1 cellular context compared by ENCODE assay signal in the genomic region with DNA sequence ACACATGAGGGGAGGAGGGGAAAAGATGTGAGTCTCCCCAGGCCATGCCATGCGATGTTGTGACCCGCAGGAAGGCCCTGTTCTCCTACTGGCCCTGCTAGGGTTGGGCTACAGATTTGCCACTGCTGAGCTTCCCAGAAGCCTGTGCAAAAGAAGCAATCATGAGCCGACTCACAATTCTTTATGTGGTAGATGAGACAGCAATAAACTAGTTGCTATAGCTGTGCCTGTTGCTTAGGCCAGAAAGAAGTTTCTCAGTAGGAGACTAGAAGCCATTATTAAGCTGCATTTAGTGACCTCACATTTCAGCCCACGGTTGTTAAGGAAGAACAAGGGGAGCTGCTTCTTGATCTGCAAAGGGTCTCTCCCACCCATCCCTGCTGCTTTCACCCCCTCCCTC.
TF ChIP-seq lines count a peak whose summit lies in the region.

No MANE protein-coding gene starts in this region.

TF ChIP-seq in IMR-90, 13 proteins besides CTCF, POLR2A, EP300 and RAD21 (continued from another document):
- TF ChIP-seq, protein P1, sequence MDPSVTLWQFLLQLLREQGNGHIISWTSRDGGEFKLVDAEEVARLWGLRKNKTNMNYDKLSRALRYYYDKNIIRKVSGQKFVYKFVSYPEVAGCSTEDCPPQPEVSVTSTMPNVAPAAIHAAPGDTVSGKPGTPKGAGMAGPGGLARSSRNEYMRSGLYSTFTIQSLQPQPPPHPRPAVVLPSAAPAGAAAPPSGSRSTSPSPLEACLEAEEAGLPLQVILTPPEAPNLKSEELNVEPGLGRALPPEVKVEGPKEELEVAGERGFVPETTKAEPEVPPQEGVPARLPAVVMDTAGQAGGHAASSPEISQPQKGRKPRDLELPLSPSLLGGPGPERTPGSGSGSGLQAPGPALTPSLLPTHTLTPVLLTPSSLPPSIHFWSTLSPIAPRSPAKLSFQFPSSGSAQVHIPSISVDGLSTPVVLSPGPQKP (IDR thresholded peaks at IDR 0.05; ENCODE audit: borderline replicate concordance, low read depth, low read length) = no peak
- TF ChIP-seq, protein P2, sequence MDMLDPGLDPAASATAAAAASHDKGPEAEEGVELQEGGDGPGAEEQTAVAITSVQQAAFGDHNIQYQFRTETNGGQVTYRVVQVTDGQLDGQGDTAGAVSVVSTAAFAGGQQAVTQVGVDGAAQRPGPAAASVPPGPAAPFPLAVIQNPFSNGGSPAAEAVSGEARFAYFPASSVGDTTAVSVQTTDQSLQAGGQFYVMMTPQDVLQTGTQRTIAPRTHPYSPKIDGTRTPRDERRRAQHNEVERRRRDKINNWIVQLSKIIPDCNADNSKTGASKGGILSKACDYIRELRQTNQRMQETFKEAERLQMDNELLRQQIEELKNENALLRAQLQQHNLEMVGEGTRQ (IDR thresholded peaks at IDR 0.05; ENCODE audit: low read depth, low read length) = no peak
- no peak for TF ChIP-seq NFE2L2 (IDR thresholded peaks at IDR 0.05; ENCODE audit: low read depth, low read length)
- no peak for TF ChIP-seq CEBPB (IDR thresholded peaks at IDR 0.05; ENCODE audit: low read depth, low read length)
- no peak for TF ChIP-seq BHLHE40 (IDR thresholded peaks at IDR 0.05; ENCODE audit: low read depth, low read length)
- no peak for TF ChIP-seq RFX5 (IDR thresholded peaks at IDR 0.05; ENCODE audit: low read depth, low read length)
TF ChIP-seq in IMR-90: peak in this region for 0.
